1 cellular context compared by ENCODE assay signal in the genomic region with DNA sequence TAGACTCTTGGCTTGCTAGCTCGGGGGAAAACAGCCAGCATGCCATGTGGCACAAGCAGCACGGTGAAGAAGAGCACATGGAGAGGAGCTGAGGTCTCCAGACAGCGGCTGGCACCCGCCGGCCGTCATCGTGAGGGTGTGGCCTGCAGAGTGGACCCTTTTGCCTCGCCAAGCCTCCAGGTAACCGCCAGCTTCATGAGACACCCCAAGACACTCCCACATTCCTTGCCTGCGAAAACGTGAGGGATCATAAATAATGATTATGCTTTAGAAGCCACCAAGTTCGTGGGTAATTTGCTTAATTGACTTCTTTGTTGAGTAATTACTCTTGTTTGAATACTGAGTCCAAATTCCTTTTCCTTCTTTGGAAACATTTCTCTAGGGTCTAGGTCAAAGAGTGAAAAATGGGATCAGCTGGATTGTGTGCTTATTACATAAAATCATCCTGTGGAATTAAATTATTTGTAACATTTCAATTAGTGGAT.
TF ChIP-seq lines count a peak whose summit lies in the region.

No MANE protein-coding gene starts in this region.

TF ChIP-seq in A549, 52 proteins besides CTCF, POLR2A, EP300 and RAD21 (continued from another document):
- TF ChIP-seq, protein P1, sequence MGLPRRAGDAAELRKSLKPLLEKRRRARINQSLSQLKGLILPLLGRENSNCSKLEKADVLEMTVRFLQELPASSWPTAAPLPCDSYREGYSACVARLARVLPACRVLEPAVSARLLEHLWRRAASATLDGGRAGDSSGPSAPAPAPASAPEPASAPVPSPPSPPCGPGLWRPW (IDR thresholded peaks at IDR 0.05) = no peak
- no peak for TF ChIP-seq MAZ (IDR thresholded peaks at IDR 0.05; ENCODE audit: borderline replicate concordance, low read depth, low read length)
